In genomic region chr11:44728085-44728410, GRCh38 we compare ENCODE assay signal across 8 cellular contexts. TPM values are rescaled to one million over a fixed set of nuclear protein-coding genes. Genes with fewer than 3 reads are reported as not detected.
DNase-seq lines count a peak whose midpoint lies in the region; ATAC-seq and TF ChIP-seq lines count a peak whose summit lies in the region.

No MANE protein-coding gene starts in this region.

- ATAC-seq in GM18858 (IDR thresholded peaks at IDR 0.05; ENCODE audit: unreplicated experiment) (no peak), HG02623 (IDR thresholded peaks at IDR 0.05; ENCODE audit: unreplicated experiment) (no peak), GM21529 (IDR thresholded peaks at IDR 0.05; ENCODE audit: unreplicated experiment) (no peak)

- H3K4me3 ChIP-seq in SJCRH30, result peak overlapping the region; percentile 78
- peak overlapping the region; percentile 59 for H3K4me3 ChIP-seq in fibroblast of villous mesenchyme (ENCODE audit: low read depth, low read length)
- H3K4me3 ChIP-seq in sigmoid colon, result peak overlapping the region; percentile 72 to 90 (median 82)

- intact Hi-C loops in sigmoid colon (cut with DNase I), result loop anchor here (1.0 to 5.0 kb wide), 3 partner anchors 46 to 166 kb away; partner anchors contain the start of gene CD82

- no peak for TF ChIP-seq EP300 in sigmoid colon (IDR thresholded peaks at IDR 0.05)

- H3K4me1 ChIP-seq in ES-I3 (ENCODE audit: insufficient read depth, low read length) (peaks cover 40% of the 10 kb centered on the region), SJCRH30 (peaks cover 26% of the 10 kb centered on the region), sigmoid colon (peaks cover 4 to 61% (median 53%) of the 10 kb centered on the region in 4 donors)

- DNase-seq in SJCRH30 (no peak), fibroblast of villous mesenchyme (ENCODE audit: low read depth) (no peak), sigmoid colon (no peak), SKM-1 (lab: John Stamatoyannopoulos, UW; ENCODE audit: unreplicated experiment) (no peak)

- peak in 1 of 2 donors; percentile 12 for TF ChIP-seq POLR2A in sigmoid colon (IDR thresholded peaks at IDR 0.05)

- H3K9me3 ChIP-seq in ES-I3 (ENCODE audit: control insufficient read depth, insufficient read depth, low read length) (no peaks in the 10 kb centered on the region), SJCRH30 (replicated peaks) (no peaks in the 10 kb centered on the region), sigmoid colon (no peaks in the 10 kb centered on the region)

- no peaks in the 10 kb centered on the region for H3K36me3 ChIP-seq in ES-I3 (ENCODE audit: insufficient read depth, low read length)
- H3K36me3 ChIP-seq in SJCRH30, result no peaks in the 10 kb centered on the region
- H3K36me3 ChIP-seq in sigmoid colon, result no peaks in the 10 kb centered on the region

- H3K27ac ChIP-seq in SJCRH30, result peak overlapping the region; percentile 63
- H3K27ac ChIP-seq in sigmoid colon, result peak overlapping the region; percentile 87 to 95 (median 89)

- peak overlapping the region; percentile 71; the same call in 1 of the 2 replicates for H3K9ac ChIP-seq in ES-I3 (ENCODE audit: low read depth, low read length)

- 1 to 2% methylated on average over 14 of the region's 14 CpGs for WGBS in sigmoid colon, 2 donors

- TF ChIP-seq CTCF in fibroblast of villous mesenchyme (IDR thresholded peaks at IDR 0.05; ENCODE audit: insufficient read depth, low read depth, low read length), result no peak
- TF ChIP-seq CTCF in sigmoid colon (IDR thresholded peaks at IDR 0.05), result no peak

- H3K27me3 ChIP-seq in SJCRH30 (no peaks in the 10 kb centered on the region), sigmoid colon (no peaks in the 10 kb centered on the region)

RNA-seq across cellular contexts. Expression of gene TSPAN18, which starts 1.3 kb away (rescaled TPM):
- 28.6 and 31.5 TPM in 2 replicates for total RNA-seq in SJCRH30 (2014; rRNA removed; shearing (Covaris generic))
- total RNA-seq in fibroblast of villous mesenchyme, result under 0.01 and 0.64 TPM in 2 replicates
- 10 to 100 TPM; 13.8 to 75.3 (median 23.0) TPM for total RNA-seq in sigmoid colon
- polyA plus RNA-seq in sigmoid colon, result 1 to 10 TPM in 2 of 3 donors, under 1 TPM in 1; 0.23 to 8.0 (median 7.2) TPM
